Comparison of ENCODE assay signal across 10 cellular contexts in genomic region chr17:41792835-41793748, GRCh38. TPM values are rescaled to one million over a fixed set of nuclear protein-coding genes. Genes with fewer than 3 reads are reported as not detected.
DNase-seq lines count a peak whose midpoint lies in the region; ATAC-seq and TF ChIP-seq lines count a peak whose summit lies in the region.
"Had no signal": no experiment of that assay in that cellular context is flagged by ENCODE, and none has a peak within 500 bp of the region (broad histone marks: within the 10 kb centered on the region; RNA-seq: fewer than 3 reads in every experiment).

No MANE protein-coding gene starts in this region.

- DNase-seq in Caki2 (ENCODE audit: low read depth) (peak; percentile 95), NCI-H510A (lab: John Stamatoyannopoulos, UW) (peak; percentile 67), epithelial cell of proximal tubule (ENCODE audit: low read depth) (no peak), neural crest cell (ENCODE audit: low read depth, low spot score) (no peak), iPS-NIHi11 (ENCODE audit: low spot score) (no peak)
- no peak for DNase-seq in activated effector memory CD4-positive, alpha-beta T cell treated with anti-CD3 and anti-CD28 coated beads, Interleukin-2, amount 50 U/mL, for 16 hours
- DNase-seq: MM.1S had no signal

- no peaks in the 10 kb centered on the region for H3K9me3 Mint-ChIP-seq in neural crest cell

- peak overlapping the region; percentile 27 for H3K4me3 Mint-ChIP-seq in neural crest cell
- H3K4me3 Mint-ChIP-seq: activated naive CD8-positive, alpha-beta T cell had no signal

- in situ Hi-C loops in Caki2 (cut with HindIII; ENCODE audit: low pct_unique_long_range_greater_than_20kb, low sequenced_read_pairs), result no loop called here

- peaks cover 11% of the 10 kb centered on the region for H3K4me1 Mint-ChIP-seq in neural crest cell

- TF ChIP-seq CTCF in epithelial cell of proximal tubule (conservative IDR thresholded peaks at IDR 0.05; ENCODE audit: low read depth, low read length) (no peak), neural crest cell (conservative IDR thresholded peaks at IDR 0.05) (no peak)

- H3K36me3 Mint-ChIP-seq in neural crest cell (ENCODE audit: low read depth), result no peaks in the 10 kb centered on the region
- H3K36me3 Mint-ChIP-seq: activated naive CD8-positive, alpha-beta T cell had no signal

- H3K27ac Mint-ChIP-seq in neural crest cell (ENCODE audit: unreplicated experiment), result no peak overlapping the region
- H3K27ac Mint-ChIP-seq: activated naive CD8-positive, alpha-beta T cell had no signal

- no peak for ATAC-seq in HG03135 (IDR thresholded peaks at IDR 0.05; ENCODE audit: unreplicated experiment)
- no peak for ATAC-seq in HG03460 (IDR thresholded peaks at IDR 0.05; ENCODE audit: unreplicated experiment)

- H3K27me3 Mint-ChIP-seq in neural crest cell (ENCODE audit: low read depth), result peaks cover 13% of the 10 kb centered on the region
- H3K27me3 Mint-ChIP-seq: activated naive CD8-positive, alpha-beta T cell had no signal

- peak overlapping the region; percentile 35 for H3K4me3 ChIP-seq in epithelial cell of proximal tubule (ENCODE audit: low read depth, low read length)

RNA-seq across cellular contexts. Expression of gene JUP, which starts 6.6 kb away (rescaled TPM):
- total RNA-seq in Caki2 (2014; rRNA removed; shearing (Covaris generic); ENCODE audit: low replicate concordance), result 56.9 and 111 TPM in 2 replicates
- total RNA-seq in epithelial cell of proximal tubule, result 314 and 425 TPM in 2 replicates
- total RNA-seq in neural crest cell, result 20.6 and 23.5 TPM in 2 replicates

RNA-seq across cellular contexts. Expression of gene P3H4, which starts 18.7 kb away (rescaled TPM):
- 148 and 200 TPM in 2 replicates for total RNA-seq in Caki2 (2014; rRNA removed; shearing (Covaris generic); ENCODE audit: low replicate concordance)
- total RNA-seq in epithelial cell of proximal tubule (47.8 and 55.5 TPM in 2 replicates), neural crest cell (40.3 and 42.3 TPM in 2 replicates)

RNA-seq across cellular contexts. Expression of gene FKBP10, which starts 19.7 kb away (rescaled TPM):
- 315 and 351 TPM in 2 replicates for total RNA-seq in Caki2 (2014; rRNA removed; shearing (Covaris generic); ENCODE audit: low replicate concordance)
- total RNA-seq in epithelial cell of proximal tubule, result 106 and 143 TPM in 2 replicates
- total RNA-seq in neural crest cell, result 259 and 262 TPM in 2 replicates

RNA-seq across cellular contexts. Expression of gene NT5C3B, which starts 42.9 kb away (rescaled TPM):
- 69.5 and 97.0 TPM in 2 replicates for total RNA-seq in Caki2 (2014; rRNA removed; shearing (Covaris generic); ENCODE audit: low replicate concordance)
- total RNA-seq in epithelial cell of proximal tubule (67.6 and 70.8 TPM in 2 replicates), neural crest cell (120 and 123 TPM in 2 replicates)

RNA-seq across cellular contexts. Expression of gene KLHL10, which starts 44.5 kb away (rescaled TPM):
- total RNA-seq in Caki2 (2014; rRNA removed; shearing (Covaris generic); ENCODE audit: low replicate concordance), result not detected in 2 replicates
- total RNA-seq in epithelial cell of proximal tubule (not detected in 2 replicates), neural crest cell (not detected in 2 replicates)

Comparison
In these comparisons a context has a peak if more than half of its experiments do, and no peak if none do; other contexts are left out.
1. DNase-seq: peak in Caki2 (single experiment) and NCI-H510A (single experiment); none in epithelial cell of proximal tubule (single experiment), neural crest cell (single experiment), iPS-NIHi11 (single experiment) and activated effector memory CD4-positive, alpha-beta T cell treated with anti-CD3 and anti-CD28 coated beads, Interleukin-2, amount 50 U/mL, for 16 hours (single experiment).